ENCODE assay signal across 10 cellular contexts in the genomic region with DNA sequence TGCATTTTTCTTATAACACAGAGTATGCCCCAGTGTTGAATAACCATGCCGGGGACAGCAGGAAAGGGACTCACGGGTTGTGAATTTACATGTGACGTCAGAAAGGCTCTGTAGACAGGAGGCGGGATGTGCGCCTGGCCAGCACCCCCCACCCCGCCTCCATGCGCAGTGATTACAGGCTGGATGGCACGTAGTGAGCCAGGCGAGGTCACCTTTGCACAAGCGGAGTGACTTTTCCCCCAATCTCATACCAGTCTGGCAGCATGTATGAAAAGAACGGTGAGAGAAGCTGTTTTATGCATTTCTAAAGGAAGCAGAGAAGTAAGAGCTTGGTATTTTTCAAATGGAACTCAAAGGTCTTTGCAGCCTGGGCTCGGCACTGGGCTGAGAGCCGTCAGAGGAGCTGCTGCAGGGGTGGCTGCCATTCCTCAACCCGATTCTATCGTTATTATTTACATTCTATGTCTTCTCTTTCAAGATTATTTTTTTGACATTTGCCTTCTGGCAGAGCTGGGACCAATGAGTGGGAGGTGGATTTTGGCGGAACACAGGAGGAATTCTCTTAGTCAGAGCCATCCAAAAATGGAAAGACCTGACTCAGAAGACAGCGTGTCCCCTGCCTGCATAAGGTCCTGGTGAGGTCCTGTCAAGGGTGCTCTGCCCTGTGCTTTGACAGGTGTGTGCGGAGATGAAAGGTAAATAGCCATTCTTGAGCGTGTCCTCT.
DNase-seq lines count a peak whose midpoint lies in the region; ATAC-seq and TF ChIP-seq lines count a peak whose summit lies in the region.
"Had no signal": no experiment of that assay in that cellular context is flagged by ENCODE, and none has a peak within 500 bp of the region (broad histone marks: within the 10 kb centered on the region; RNA-seq: fewer than 3 reads in every experiment).

No MANE protein-coding gene starts in this region.

- DNase-seq in COLO829 (ENCODE audit: low spot score) (peak; percentile 25), SK-N-SH (no peak), foreskin keratinocyte (peak in 1 of 2 donors; percentile 57), posterior cingulate gyrus (peak in 6 of 10 donors; percentile 25 to 87 (median 32)), GM10248 (ENCODE audit: extremely low spot score) (no peak)
- DNase-seq: activated naive CD4-positive, alpha-beta T cell treated with anti-CD3 and anti-CD28 coated beads, Interleukin-2, amount 10 ng/mL, durations not matched to agents 7 days and 5 days had no signal

- H4K20me1 ChIP-seq in SK-N-SH (ENCODE audit: insufficient read depth), result no peaks in the 10 kb centered on the region

- ATAC-seq in foreskin keratinocyte (peak; percentile 47), GM21529 (IDR thresholded peaks at IDR 0.05; ENCODE audit: unreplicated experiment) (no peak), GM21576 (IDR thresholded peaks at IDR 0.05; ENCODE audit: unreplicated experiment) (no peak), GM18907 (IDR thresholded peaks at IDR 0.05; ENCODE audit: unreplicated experiment) (no peak)

- H3K9me2 ChIP-seq in SK-N-SH, result no peaks in the 10 kb centered on the region

- CTCF ChIA-PET in SK-N-SH (lab: Yijun Ruan, JAX) (no interaction called here), GM10248 (lab: Yijun Ruan, JAX) (interaction anchor here (1.0 to 2.9 kb wide), 6 partner anchors 8 to 70 kb away, joined by 3 to 13 read pairs (median 3); no protein-coding TSS in a partner anchor)

- POLR2A ChIA-PET in SK-N-SH (lab: Yijun Ruan, JAX) (no interaction called here), GM10248 (lab: Yijun Ruan, JAX) (no interaction called here)

- no peak overlapping the region for H3K4me3 ChIP-seq in SK-N-SH (ENCODE audit: low read depth in 2 of 2, low read length in 1 of 2)

- no peaks in the 10 kb centered on the region for H3K36me3 ChIP-seq in SK-N-SH (replicated peaks in 1 of 2; ENCODE audit: control insufficient read depth in 1 of 2, insufficient read depth in 2 of 2, low read length in 1 of 2)

- TF ChIP-seq CTCF in SK-N-SH (IDR thresholded peaks at IDR 0.05) (no peak), foreskin keratinocyte (conservative IDR thresholded peaks at IDR 0.05) (no peak), GM10248 (IDR thresholded peaks at IDR 0.05; ENCODE audit: control extremely low read depth, extremely low read depth, low read depth, missing control alignments) (no peak)

- H3K4me1 ChIP-seq in SK-N-SH (ENCODE audit: control insufficient read depth in 1 of 2, insufficient read depth in 2 of 2, low read depth in 1 of 2, low read length in 1 of 2) (peaks cover 5% of the 10 kb centered on the region in 2 experiments; a peak in 2 of 4 replicates), foreskin keratinocyte (peaks cover 23% of the 10 kb centered on the region)

- H3K9ac ChIP-seq in SK-N-SH, result no peak overlapping the region
- H3K9ac ChIP-seq: KMS-11 had no signal

- no peak overlapping the region for H3K4me2 ChIP-seq in SK-N-SH
- H3K4me2 ChIP-seq: KMS-11 had no signal

- H3K27me3 ChIP-seq in SK-N-SH (ENCODE audit: insufficient read depth) (no peaks in the 10 kb centered on the region), foreskin keratinocyte (no peaks in the 10 kb centered on the region)

- WGBS in SK-N-SH (ENCODE audit: low lambda C conversion rate), result 65% methylated on average over 19 of the region's 19 CpGs

- H2AFZ ChIP-seq in SK-N-SH (ENCODE audit: low read depth), result 0 out of 2 replicates have a peak overlapping the region, but pooled peaks have one; percentile 35

- H3K9me3 ChIP-seq in SK-N-SH, result no peaks in the 10 kb centered on the region

- intact Hi-C loops in posterior cingulate gyrus (cut with DNase I), result no loop called here

- H3K27ac ChIP-seq in SK-N-SH (ENCODE audit: low read depth in 2 of 2, low read length in 1 of 2), result peak overlapping the region in 1 of 2 experiments; percentile 29; a peak in 2 of 4 replicates
- H3K27ac ChIP-seq in foreskin keratinocyte, result no peak overlapping the region
- H3K27ac ChIP-seq: KMS-11 had no signal

- TF ChIP-seq RAD21 in SK-N-SH (IDR thresholded peaks at IDR 0.05; ENCODE audit: low read length), result no peak

- no peaks in the 10 kb centered on the region for H3K79me2 ChIP-seq in SK-N-SH (ENCODE audit: insufficient read depth)

- TF ChIP-seq EP300 in SK-N-SH (IDR thresholded peaks at IDR 0.05; ENCODE audit: borderline replicate concordance in 1 of 2, low read depth in 1 of 2, low read length in 1 of 2), result no peak

- H3F3A ChIP-seq in SK-N-SH (replicated peaks; ENCODE audit: insufficient read depth), result peaks cover 10% of the 10 kb centered on the region

TF ChIP-seq in SK-N-SH, 30 proteins besides CTCF, POLR2A, EP300 and RAD21:
- TF ChIP-seq, protein P1, sequence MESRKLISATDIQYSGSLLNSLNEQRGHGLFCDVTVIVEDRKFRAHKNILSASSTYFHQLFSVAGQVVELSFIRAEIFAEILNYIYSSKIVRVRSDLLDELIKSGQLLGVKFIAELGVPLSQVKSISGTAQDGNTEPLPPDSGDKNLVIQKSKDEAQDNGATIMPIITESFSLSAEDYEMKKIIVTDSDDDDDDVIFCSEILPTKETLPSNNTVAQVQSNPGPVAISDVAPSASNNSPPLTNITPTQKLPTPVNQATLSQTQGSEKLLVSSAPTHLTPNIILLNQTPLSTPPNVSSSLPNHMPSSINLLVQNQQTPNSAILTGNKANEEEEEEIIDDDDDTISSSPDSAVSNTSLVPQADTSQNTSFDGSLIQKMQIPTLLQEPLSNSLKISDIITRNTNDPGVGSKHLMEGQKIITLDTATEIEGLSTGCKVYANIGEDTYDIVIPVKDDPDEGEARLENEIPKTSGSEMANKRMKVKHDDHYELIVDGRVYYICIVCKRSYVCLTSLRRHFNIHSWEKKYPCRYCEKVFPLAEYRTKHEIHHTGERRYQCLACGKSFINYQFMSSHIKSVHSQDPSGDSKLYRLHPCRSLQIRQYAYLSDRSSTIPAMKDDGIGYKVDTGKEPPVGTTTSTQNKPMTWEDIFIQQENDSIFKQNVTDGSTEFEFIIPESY (IDR thresholded peaks at IDR 0.05; ENCODE audit: borderline replicate concordance, low read depth), result no peak
- TF ChIP-seq TCF12 (IDR thresholded peaks at IDR 0.05) (peak; percentile 20), RFX5 (IDR thresholded peaks at IDR 0.05; ENCODE audit: low read length) (no peak), MEF2A (IDR thresholded peaks at IDR 0.05; ENCODE audit: borderline replicate concordance, low read depth) (peak; percentile 47; the same call in 1 of the 2 replicates), RXRA (IDR thresholded peaks at IDR 0.05; ENCODE audit: borderline replicate concordance, low read depth) (no peak), EZH2phosphoT487 (IDR thresholded peaks at IDR 0.05; ENCODE audit: borderline replicate concordance, low read depth) (no peak)
- TF ChIP-seq, protein P2, sequence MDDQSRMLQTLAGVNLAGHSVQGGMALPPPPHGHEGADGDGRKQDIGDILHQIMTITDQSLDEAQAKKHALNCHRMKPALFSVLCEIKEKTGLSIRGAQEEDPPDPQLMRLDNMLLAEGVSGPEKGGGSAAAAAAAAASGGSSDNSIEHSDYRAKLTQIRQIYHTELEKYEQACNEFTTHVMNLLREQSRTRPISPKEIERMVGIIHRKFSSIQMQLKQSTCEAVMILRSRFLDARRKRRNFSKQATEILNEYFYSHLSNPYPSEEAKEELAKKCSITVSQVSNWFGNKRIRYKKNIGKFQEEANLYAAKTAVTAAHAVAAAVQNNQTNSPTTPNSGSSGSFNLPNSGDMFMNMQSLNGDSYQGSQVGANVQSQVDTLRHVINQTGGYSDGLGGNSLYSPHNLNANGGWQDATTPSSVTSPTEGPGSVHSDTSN (IDR thresholded peaks at IDR 0.05), result 0 out of 2 replicates have a peak, but pooled peaks have one; percentile 20
- TF ChIP-seq, protein P3, sequence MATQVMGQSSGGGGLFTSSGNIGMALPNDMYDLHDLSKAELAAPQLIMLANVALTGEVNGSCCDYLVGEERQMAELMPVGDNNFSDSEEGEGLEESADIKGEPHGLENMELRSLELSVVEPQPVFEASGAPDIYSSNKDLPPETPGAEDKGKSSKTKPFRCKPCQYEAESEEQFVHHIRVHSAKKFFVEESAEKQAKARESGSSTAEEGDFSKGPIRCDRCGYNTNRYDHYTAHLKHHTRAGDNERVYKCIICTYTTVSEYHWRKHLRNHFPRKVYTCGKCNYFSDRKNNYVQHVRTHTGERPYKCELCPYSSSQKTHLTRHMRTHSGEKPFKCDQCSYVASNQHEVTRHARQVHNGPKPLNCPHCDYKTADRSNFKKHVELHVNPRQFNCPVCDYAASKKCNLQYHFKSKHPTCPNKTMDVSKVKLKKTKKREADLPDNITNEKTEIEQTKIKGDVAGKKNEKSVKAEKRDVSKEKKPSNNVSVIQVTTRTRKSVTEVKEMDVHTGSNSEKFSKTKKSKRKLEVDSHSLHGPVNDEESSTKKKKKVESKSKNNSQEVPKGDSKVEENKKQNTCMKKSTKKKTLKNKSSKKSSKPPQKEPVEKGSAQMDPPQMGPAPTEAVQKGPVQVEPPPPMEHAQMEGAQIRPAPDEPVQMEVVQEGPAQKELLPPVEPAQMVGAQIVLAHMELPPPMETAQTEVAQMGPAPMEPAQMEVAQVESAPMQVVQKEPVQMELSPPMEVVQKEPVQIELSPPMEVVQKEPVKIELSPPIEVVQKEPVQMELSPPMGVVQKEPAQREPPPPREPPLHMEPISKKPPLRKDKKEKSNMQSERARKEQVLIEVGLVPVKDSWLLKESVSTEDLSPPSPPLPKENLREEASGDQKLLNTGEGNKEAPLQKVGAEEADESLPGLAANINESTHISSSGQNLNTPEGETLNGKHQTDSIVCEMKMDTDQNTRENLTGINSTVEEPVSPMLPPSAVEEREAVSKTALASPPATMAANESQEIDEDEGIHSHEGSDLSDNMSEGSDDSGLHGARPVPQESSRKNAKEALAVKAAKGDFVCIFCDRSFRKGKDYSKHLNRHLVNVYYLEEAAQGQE (IDR thresholded peaks at IDR 0.05; ENCODE audit: low read depth, low read length), result no peak

Comparison
In these comparisons a context has a peak if more than half of its experiments do, and no peak if none do; other contexts are left out.
1. DNase-seq: peak in COLO829 (single experiment) and posterior cingulate gyrus (6 of 10); none in SK-N-SH (single experiment) and GM10248 (single experiment).